Comparison of ENCODE assay signal across 8 cellular contexts in genomic region chr19:13198634-13199033, GRCh38.
"Had no signal": no experiment of that assay in that cellular context is flagged by ENCODE, and none has a peak within 500 bp of the region (broad histone marks: within the 10 kb centered on the region; RNA-seq: fewer than 3 reads in every experiment).

No MANE protein-coding gene starts in this region.

- H3K9me3 ChIP-seq: HAP-1 had no signal

- H3K4me3 ChIP-seq: GM23248, HAP-1, K562 had no signal

- ATAC-seq: HCT116, HepG2, K562 had no signal

- H3K4me1 ChIP-seq: HAP-1 had no signal

- H3K9ac ChIP-seq: GM23248 had no signal

- DNase-seq: GM23248, GOT3, KG1 had no signal

- H3K27ac ChIP-seq: GM23248, HL-60 had no signal

- H2AFZ ChIP-seq: GM23248 had no signal

- H3K36me3 ChIP-seq: HAP-1 had no signal
